16 cellular contexts compared by ENCODE assay signal in the genomic region with DNA sequence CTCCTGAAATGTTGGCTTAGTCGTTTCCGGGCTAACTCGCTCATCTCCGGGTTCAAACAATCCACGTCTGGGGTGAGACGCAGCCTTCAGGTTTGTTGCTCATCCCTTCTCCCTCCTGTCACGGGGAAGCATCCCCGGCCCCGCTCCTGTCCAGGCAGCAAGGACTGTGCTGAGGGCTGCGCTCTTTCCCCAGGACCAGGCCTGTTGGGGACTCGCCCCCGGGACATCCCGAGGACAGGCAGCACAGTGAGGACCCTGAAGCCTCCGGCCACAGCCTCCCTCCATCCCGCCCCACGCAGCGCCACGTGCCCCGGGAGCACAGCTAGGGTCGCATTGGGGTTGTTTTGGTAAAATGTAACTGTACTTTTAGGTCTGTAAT.
DNase-seq lines count a peak whose midpoint lies in the region; ATAC-seq and TF ChIP-seq lines count a peak whose summit lies in the region.
"Had no signal": no experiment of that assay in that cellular context is flagged by ENCODE, and none has a peak within 500 bp of the region (broad histone marks: within the 10 kb centered on the region; RNA-seq: fewer than 3 reads in every experiment).

No MANE protein-coding gene starts in this region.

- H3K27ac ChIP-seq in lower lobe of right lung (peak overlapping the region; percentile 76), spleen (peak overlapping the region in 7 of 8 donors; percentile 57 to 85 (median 78))
- H3K27ac ChIP-seq: BLaER1 treated with 17β-estradiol and CSF1 and Interleukin-3, amounts not matched to agents 10 nM and 100 nM had no signal

- no peaks in the 10 kb centered on the region for H3K36me3 ChIP-seq in lower lobe of right lung
- H3K36me3 ChIP-seq in spleen = peaks cover 0 to 17% (median 0%) of the 10 kb centered on the region in 6 donors
- H3K36me3 ChIP-seq: BLaER1 treated with 17β-estradiol and CSF1 and Interleukin-3, amounts not matched to agents 10 nM and 100 nM had no signal

- POLR2A ChIA-PET in activated B cell treated with CpG ODN at 0.5 μM for 24 hours (lab: Charles Lee) = no interaction called here

- H3K27me3 ChIP-seq in lower lobe of right lung (ENCODE audit: low read depth) = no peaks in the 10 kb centered on the region
- no peaks in the 10 kb centered on the region for H3K27me3 ChIP-seq in spleen (replicated peaks in 1 of 7)
- H3K27me3 ChIP-seq: BLaER1 treated with 17β-estradiol and CSF1 and Interleukin-3, amounts not matched to agents 10 nM and 100 nM had no signal

- TF ChIP-seq CTCF in activated B cell treated with CpG ODN at 0.5 μM for 24 hours (IDR thresholded peaks at IDR 0.05) (no peak), lower lobe of right lung (IDR thresholded peaks at IDR 0.05) (no peak), spleen (IDR thresholded peaks at IDR 0.05 in 8 of 11, conservative IDR thresholded peaks at IDR 0.05 in 3 of 11) (no peak)

- H3K4me1 Mint-ChIP-seq in activated T-cell treated with anti-CD3 and anti-CD28 coated beads, Interleukin-2, amount 50 U/mL, for 24 hours (ENCODE audit: low read depth) = peaks cover 1% of the 10 kb centered on the region
- H3K4me1 Mint-ChIP-seq in activated B cell treated with CpG ODN at 0.5 μM for 24 hours = no peaks in the 10 kb centered on the region

- ATAC-seq in activated B cell treated with CpG ODN at 0.5 μM for 24 hours (ENCODE audit: low read depth) (no peak), lower lobe of right lung (no peak), GM21529 (IDR thresholded peaks at IDR 0.05; ENCODE audit: unreplicated experiment) (no peak), GM21367 (IDR thresholded peaks at IDR 0.05; ENCODE audit: unreplicated experiment) (no peak)
- ATAC-seq: HCT116 had no signal

- H3K4me3 Mint-ChIP-seq in activated T-cell treated with anti-CD3 and anti-CD28 coated beads, Interleukin-2, amount 50 U/mL, for 24 hours = no peak overlapping the region
- no peak overlapping the region for H3K4me3 Mint-ChIP-seq in activated B cell treated with CpG ODN at 0.5 μM for 24 hours

- no peak for TF ChIP-seq POLR2A in spleen (IDR thresholded peaks at IDR 0.05)

- 79 to 87% (median 84%) methylated on average over 20 of the region's 20 CpGs for WGBS in spleen, 5 donors

- intact Hi-C loops in activated B cell treated with CpG ODN at 0.5 μM for 24 hours (cut with micrococcal nuclease) (no loop called here), lower lobe of right lung (cut with DNase I) (no loop called here), spleen (cut with DNase I; ENCODE audit: low total_unique reads) (no loop called here)

- no peaks in the 10 kb centered on the region for H3K27me3 Mint-ChIP-seq in activated T-cell treated with anti-CD3 and anti-CD28 coated beads, Interleukin-2, amount 50 U/mL, for 24 hours
- H3K27me3 Mint-ChIP-seq in activated B cell treated with CpG ODN at 0.5 μM for 24 hours = no peaks in the 10 kb centered on the region

- CTCF ChIA-PET in activated B cell treated with CpG ODN at 0.5 μM for 24 hours (lab: Charles Lee) = no interaction called here

- H3K27ac Mint-ChIP-seq in activated T-cell treated with anti-CD3 and anti-CD28 coated beads, Interleukin-2, amount 50 U/mL, for 24 hours = no peak overlapping the region
- H3K27ac Mint-ChIP-seq in activated B cell treated with CpG ODN at 0.5 μM for 24 hours = no peak overlapping the region

- no peaks in the 10 kb centered on the region for H3K9me3 Mint-ChIP-seq in activated T-cell treated with anti-CD3 and anti-CD28 coated beads, Interleukin-2, amount 50 U/mL, for 24 hours
- peaks cover 3% of the 10 kb centered on the region for H3K9me3 Mint-ChIP-seq in activated B cell treated with CpG ODN at 0.5 μM for 24 hours

- peak; percentile 21 for DNase-seq in activated T-cell treated with anti-CD3 and anti-CD28 coated beads, Interleukin-2, amount 50 U/mL, for 24 hours
- DNase-seq in activated T-cell treated with anti-CD3 and anti-CD28 coated beads for 4 hours (no peak), activated B cell treated with CpG ODN at 0.5 μM for 24 hours (peak; percentile 8), lower lobe of right lung (peak; percentile 38), spleen (peak; percentile 70), occipital lobe (lab: John Stamatoyannopoulos, UW) (no peak)
- DNase-seq: COR-L47, DMS153, IMR-90, NCI-H1417, NCI-H1930, NCI-H2171 treated with DMSO at 0.1 percent for 48 hours had no signal

- H3K4me3 ChIP-seq in lower lobe of right lung (no peak overlapping the region), spleen (peak overlapping the region in 1 of 8 donors; percentile 28)
- H3K4me3 ChIP-seq: BLaER1 treated with 17β-estradiol and CSF1 and Interleukin-3, amounts not matched to agents 10 nM and 100 nM had no signal

- H3K4me1 ChIP-seq in lower lobe of right lung (no peaks in the 10 kb centered on the region), spleen (peaks cover 0 to 40% (median 14%) of the 10 kb centered on the region in 6 donors)
- H3K4me1 ChIP-seq: BLaER1 treated with 17β-estradiol and CSF1 and Interleukin-3, amounts not matched to agents 10 nM and 100 nM had no signal

- H3K9me3 ChIP-seq in lower lobe of right lung (peaks cover 5% of the 10 kb centered on the region), spleen (peaks cover 0 to 18% (median 10%) of the 10 kb centered on the region in 8 donors)

- peaks cover 54% of the 10 kb centered on the region for H3K36me3 Mint-ChIP-seq in activated T-cell treated with anti-CD3 and anti-CD28 coated beads, Interleukin-2, amount 50 U/mL, for 24 hours (ENCODE audit: low read depth)
- peaks cover 14% of the 10 kb centered on the region for H3K36me3 Mint-ChIP-seq in activated B cell treated with CpG ODN at 0.5 μM for 24 hours (ENCODE audit: low read depth)

Comparison
In these comparisons a context has a peak if more than half of its experiments do, and no peak if none do; other contexts are left out.
1. DNase-seq: peak in activated T-cell treated with anti-CD3 and anti-CD28 coated beads, Interleukin-2, amount 50 U/mL, for 24 hours (single experiment), activated B cell treated with CpG ODN at 0.5 μM for 24 hours (single experiment), lower lobe of right lung (single experiment) and spleen (single experiment); none in activated T-cell treated with anti-CD3 and anti-CD28 coated beads for 4 hours (single experiment) and occipital lobe (single experiment).